In the genomic region with DNA sequence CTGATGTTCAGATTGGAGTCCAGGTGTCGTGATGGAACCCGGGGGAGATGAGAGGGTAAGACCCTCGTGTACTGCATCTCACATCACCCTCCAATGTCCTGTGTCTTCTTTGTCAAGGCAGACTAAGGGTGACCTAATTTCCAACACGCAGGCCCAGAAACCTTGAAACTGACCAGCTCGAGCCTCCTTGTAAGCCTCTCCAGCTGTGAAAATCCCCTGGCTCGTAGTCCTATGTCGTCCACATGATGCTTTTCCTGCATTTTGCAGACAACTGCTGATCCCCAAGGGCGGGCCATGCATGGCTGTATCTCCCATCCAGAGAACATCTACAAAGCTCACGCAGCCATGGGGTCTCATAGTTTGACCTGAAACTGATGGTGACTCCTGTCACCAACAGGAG, we compare ENCODE assay signal across 12 cellular contexts.
A peak's percentile ranks its signal among the peaks of the same experiment; 100 is the strongest.
DNase-seq lines count a peak whose midpoint lies in the region; ATAC-seq and TF ChIP-seq lines count a peak whose summit lies in the region.
"Had no signal": no experiment of that assay in that cellular context is flagged by ENCODE, and none has a peak within 500 bp of the region (broad histone marks: within the 10 kb centered on the region; RNA-seq: fewer than 3 reads in every experiment).

No MANE protein-coding gene starts in this region.

- intact Hi-C loops in left ventricle myocardium superior (cut with micrococcal nuclease) = no loop called here
- intact Hi-C loops in sigmoid colon (cut with DNase I) = loop anchor here (10.0 kb wide), 1 partner anchor 46 kb away; no protein-coding TSS in a partner anchor

- peaks cover 5% of the 10 kb centered on the region for H3K9me3 Mint-ChIP-seq in natural killer cell treated with Interleukin-12 subunit alpha and Interleukin-12 subunit beta and Interleukin-15 and Interleukin-18, amount 100 ng/mL, for 72 hours

- peaks cover 0 to 55% (median 35%) of the 10 kb centered on the region in 4 donors for H3K4me1 ChIP-seq in sigmoid colon
- H3K4me1 ChIP-seq: Caco-2 had no signal

- no peak overlapping the region for H3K4me3 Mint-ChIP-seq in natural killer cell treated with Interleukin-12 subunit alpha and Interleukin-12 subunit beta and Interleukin-15 and Interleukin-18, amount 100 ng/mL, for 72 hours

- H3K4me1 Mint-ChIP-seq in natural killer cell treated with Interleukin-12 subunit alpha and Interleukin-12 subunit beta and Interleukin-15 and Interleukin-18, amount 100 ng/mL, for 72 hours (ENCODE audit: low read depth in 2 of 2) = peaks cover 15 to 16% of the 10 kb centered on the region in 2 donors

- H3K27ac Mint-ChIP-seq in natural killer cell treated with Interleukin-12 subunit alpha and Interleukin-12 subunit beta and Interleukin-15 and Interleukin-18, amount 100 ng/mL, for 72 hours = peak overlapping the region in 1 of 2 donors; percentile 55

- H3K9me3 ChIP-seq in sigmoid colon = peaks cover 0 to 9% (median 7%) of the 10 kb centered on the region in 4 donors

- no peaks in the 10 kb centered on the region for H3K27me3 ChIP-seq in sigmoid colon
- H3K27me3 ChIP-seq: SJCRH30 had no signal

- no peak for TF ChIP-seq CTCF in GM12865 (IDR thresholded peaks at IDR 0.05; ENCODE audit: insufficient read depth, low read depth, low read length, missing control alignments)
- no peak for TF ChIP-seq CTCF in sigmoid colon (IDR thresholded peaks at IDR 0.05)

- H3K36me3 Mint-ChIP-seq in natural killer cell treated with Interleukin-12 subunit alpha and Interleukin-12 subunit beta and Interleukin-15 and Interleukin-18, amount 100 ng/mL, for 72 hours = peaks cover 18% of the 10 kb centered on the region

- no peak for TF ChIP-seq EP300 in sigmoid colon (IDR thresholded peaks at IDR 0.05)

- DNase-seq in GM12865 (ENCODE audit: low read depth) (peak; percentile 13), left ventricle myocardium superior (peak; percentile 43), sigmoid colon (no peak), NCI-H748 treated with DMSO at 0.1 percent for 48 hours (lab: John Stamatoyannopoulos, UW) (no peak), HuH-7.5 (ENCODE audit: low spot score) (no peak)
- no peak for DNase-seq in effector CD4-positive, alpha-beta T cell
- no peak for DNase-seq in natural killer cell treated with Interleukin-12 subunit alpha and Interleukin-12 subunit beta and Interleukin-15 and Interleukin-18, amount 100 ng/mL, for 72 hours (ENCODE audit: low spot score)
- DNase-seq: activated CD8-positive, alpha-beta memory T cell treated with anti-CD3 and anti-CD28 coated beads, Interleukin-2, amount 50 U/mL, for 4 hours; Caco-2; NCI-H2029 treated with DMSO at 0.1 percent for 48 hours had no signal

- H3K27ac ChIP-seq in adipose tissue (ENCODE audit: low read depth, low read length) (peak overlapping the region; percentile 38), sigmoid colon (peak overlapping the region; percentile 71 to 82 (median 76))
- H3K27ac ChIP-seq: SJCRH30 had no signal

- TF ChIP-seq POLR2A in sigmoid colon (IDR thresholded peaks at IDR 0.05) = no peak

- no peak overlapping the region for H3K4me3 ChIP-seq in GM12865 (ENCODE audit: low read depth, low read length)
- no peak overlapping the region for H3K4me3 ChIP-seq in sigmoid colon
- H3K4me3 ChIP-seq: SJCRH30 had no signal

- ATAC-seq in left ventricle myocardium superior = peak; percentile 55
- no peak for ATAC-seq in natural killer cell treated with Interleukin-12 subunit alpha and Interleukin-12 subunit beta and Interleukin-15 and Interleukin-18, amount 100 ng/mL, for 72 hours

- no peaks in the 10 kb centered on the region for H3K36me3 ChIP-seq in sigmoid colon
- H3K36me3 ChIP-seq: SJCRH30 had no signal

- peaks cover 0 to 3% of the 10 kb centered on the region in 2 donors for H3K27me3 Mint-ChIP-seq in natural killer cell treated with Interleukin-12 subunit alpha and Interleukin-12 subunit beta and Interleukin-15 and Interleukin-18, amount 100 ng/mL, for 72 hours

- 48 to 57% (median 56%) methylated on average over 9 of the region's 9 CpGs for WGBS in adipose tissue, 3 donors
- WGBS in sigmoid colon, 2 donors = 74 to 77% methylated on average over 9 of the region's 9 CpGs

Comparison
In these comparisons a context has a peak if more than half of its experiments do, and no peak if none do; other contexts are left out.
1. DNase-seq: peak in GM12865 (single experiment) and left ventricle myocardium superior (single experiment); none in sigmoid colon (single experiment), NCI-H748 treated with DMSO at 0.1 percent for 48 hours (single experiment), effector CD4-positive, alpha-beta T cell (single experiment), natural killer cell treated with Interleukin-12 subunit alpha and Interleukin-12 subunit beta and Interleukin-15 and Interleukin-18, amount 100 ng/mL, for 72 hours (single experiment) and HuH-7.5 (single experiment).